Comparison of ENCODE assay signal across 9 cellular contexts in genomic region chr12:13205809-13206559, GRCh38. TPM values are rescaled to one million over a fixed set of nuclear protein-coding genes. Genes with fewer than 3 reads are reported as not detected.
DNase-seq lines count a peak whose midpoint lies in the region; ATAC-seq, FAIRE-seq and TF ChIP-seq lines count a peak whose summit lies in the region.
"Had no signal": no experiment of that assay in that cellular context is flagged by ENCODE, and none has a peak within 500 bp of the region (broad histone marks: within the 10 kb centered on the region; RNA-seq: fewer than 3 reads in every experiment).

No MANE protein-coding gene starts in this region.

- peak in 1 of 4 experiments; percentile 42 for ATAC-seq in T-cell (replicated peaks in 1 of 4)
- no peak for ATAC-seq in HG03521 (IDR thresholded peaks at IDR 0.05; ENCODE audit: unreplicated experiment)
- no peak for ATAC-seq in HG02852 (IDR thresholded peaks at IDR 0.05; ENCODE audit: unreplicated experiment)
- ATAC-seq in GM19023 (IDR thresholded peaks at IDR 0.05; ENCODE audit: unreplicated experiment): no peak
- ATAC-seq: natural killer cell had no signal

- no peaks in the 10 kb centered on the region for H3K9me3 ChIP-seq in esophagus squamous epithelium

- TF ChIP-seq CTCF in esophagus squamous epithelium (IDR thresholded peaks at IDR 0.05): no peak

- peaks cover 0 to 78% (median 4%) of the 10 kb centered on the region in 3 donors for H3K36me3 ChIP-seq in esophagus squamous epithelium

- CTCF ChIA-PET in T-cell (lab: Charles Lee): interaction anchor here in 1 of 2 donors (0.6 kb wide), 1 partner anchor 194 kb away, joined by 5 read pairs; no protein-coding TSS in a partner anchor

- DNase-seq in H54 (ENCODE audit: insufficient read length, low spot score) (no peak), T-cell (no peak), esophagus squamous epithelium (lab: John Stamatoyannopoulos, UW) (no peak), NCI-H2107 treated with DMSO at 0.1 percent for 48 hours (lab: John Stamatoyannopoulos, UW; ENCODE audit: unreplicated experiment) (no peak)
- DNase-seq: natural killer cell had no signal

- peak overlapping the region; percentile 11 to 97 (median 78) for H3K27ac ChIP-seq in esophagus squamous epithelium
- H3K27ac ChIP-seq in skin epidermis: peak overlapping the region in 17 of 21 experiments; percentile 1 to 86 (median 56)

- H3K4me1 ChIP-seq in esophagus squamous epithelium: peaks cover 33 to 100% (median 90%) of the 10 kb centered on the region in 3 donors

- no peaks in the 10 kb centered on the region for H3K36me3 Mint-ChIP-seq in T-cell
- H3K36me3 Mint-ChIP-seq: natural killer cell had no signal

- FAIRE-seq in H54 (lab: Jason Lieb, UNC): peak; percentile 86

- H3K27me3 ChIP-seq in esophagus squamous epithelium: no peaks in the 10 kb centered on the region

- intact Hi-C loops in esophagus squamous epithelium (cut with DNase I): loop anchor here (10.0 kb wide), 1 partner anchor 181 kb away; no protein-coding TSS in a partner anchor

- peak overlapping the region; percentile 4 to 33 for H3K27ac Mint-ChIP-seq in T-cell
- H3K27ac Mint-ChIP-seq: natural killer cell had no signal

- POLR2A ChIA-PET in T-cell (lab: Charles Lee): no interaction called here

- peaks cover 2 to 7% of the 10 kb centered on the region in 2 donors for H3K27me3 Mint-ChIP-seq in T-cell

- TF ChIP-seq POLR2A in H54 (IDR thresholded peaks at IDR 0.05; ENCODE audit: low read depth, low read length): no peak
- TF ChIP-seq POLR2A in esophagus squamous epithelium (IDR thresholded peaks at IDR 0.05): no peak

- no peak overlapping the region for H3K4me3 Mint-ChIP-seq in T-cell
- H3K4me3 Mint-ChIP-seq: natural killer cell had no signal

- H3K4me3 ChIP-seq in esophagus squamous epithelium (no peak overlapping the region), skin epidermis (no peak overlapping the region)

- H3K9me3 Mint-ChIP-seq in T-cell: no peaks in the 10 kb centered on the region
- H3K9me3 Mint-ChIP-seq: natural killer cell had no signal

- 39 to 50% methylated on average over 3 of the region's 3 CpGs for WGBS in esophagus squamous epithelium, 2 donors

- peaks cover 0 to 17% (median 11%) of the 10 kb centered on the region in 3 donors for H3K4me1 Mint-ChIP-seq in T-cell

RNA-seq across cellular contexts. Expression of gene EMP1, which starts 9.5 kb away (rescaled TPM):
- total RNA-seq in T-cell: 1 to 10 TPM; 1.4 to 5.4 (median 2.8) TPM
- total RNA-seq in esophagus squamous epithelium: 1,000 to 10,000 TPM; 2,742 to 8,541 (median 3,206) TPM

Comparison
In these comparisons a context has a peak if more than half of its experiments do, and no peak if none do; other contexts are left out.
1. RNA of gene EMP1, which starts 9.5 kb away (total RNA-seq): 2,742 to 8,541 TPM in esophagus squamous epithelium; 1.4 to 5.4 TPM in T-cell; every median in the first group is over 100 times any median in the second.